ENCODE assay signal across 26 cellular contexts in genomic region chr6:139713911-139714527, GRCh38.
DNase-seq lines count a peak whose midpoint lies in the region; ATAC-seq, FAIRE-seq and TF ChIP-seq lines count a peak whose summit lies in the region.
"Had no signal": no experiment of that assay in that cellular context is flagged by ENCODE, and none has a peak within 500 bp of the region (broad histone marks: within the 10 kb centered on the region; RNA-seq: fewer than 3 reads in every experiment).

No MANE protein-coding gene starts in this region.

- DNase-seq in EL (peak; percentile 23), PC-3 (peak; percentile 48), bronchial epithelial cell (ENCODE audit: low read depth) (peak; percentile 75), neuronal stem cell (ENCODE audit: low spot score) (no peak), SHP77 treated with DMSO at 0.1 percent for 48 hours (lab: John Stamatoyannopoulos, UW) (no peak), cerebellum (ENCODE audit: low spot score) (no peak), dorsolateral prefrontal cortex (no peak)
- no peak for DNase-seq in stimulated activated CD4-positive, alpha-beta T cell treated with anti-CD3 and anti-CD28 coated beads, Interleukin-15, amount 100 ng/mL, for 24 hours
- DNase-seq: activated CD4-positive, alpha-beta T cell treated with anti-CD3 and anti-CD28 coated beads, Interleukin-2, amount 50 U/mL, for 4 hours; activated naive CD4-positive, alpha-beta T cell treated with Interleukin-2 at 50 U/mL for 16 hours; activated T-cell treated with anti-CD3 and anti-CD28 coated beads for 4 hours; body of pancreas; CD4-positive, CD25-positive, alpha-beta regulatory T cell; colonic mucosa; DMS79 treated with DMSO at 0.1 percent for 48 hours; left cardiac atrium; midbrain; NCI-H146; nephron progenitor cell; psoas muscle; spleen; stimulated activated CD8-positive, alpha-beta memory T cell treated with anti-CD3 and anti-CD28 coated beads, Interleukin-4, amount 100 ng/mL, for 48 hours; substantia nigra; T-helper 2 cell; uterus had no signal

- no peak overlapping the region for H4K8ac ChIP-seq in neuronal stem cell (ENCODE audit: low read depth, low read length)

- no peak overlapping the region for H2AK5ac ChIP-seq in neuronal stem cell (ENCODE audit: low read depth, low read length)

- ATAC-seq in PC-3 = no peak
- ATAC-seq: body of pancreas, left cardiac atrium, psoas muscle had no signal

- no peak overlapping the region for H3K14ac ChIP-seq in neuronal stem cell (ENCODE audit: low read length)

- no peak overlapping the region for H3K4ac ChIP-seq in neuronal stem cell (ENCODE audit: low read length)

- TF ChIP-seq CTCF in PC-3 (conservative IDR thresholded peaks at IDR 0.05; ENCODE audit: low read depth, low read length) (no peak), bronchial epithelial cell (IDR thresholded peaks at IDR 0.05; ENCODE audit: insufficient read depth, low read length, severe bottlenecking) (no peak), dorsolateral prefrontal cortex (IDR thresholded peaks at IDR 0.05 in 54 of 56, conservative IDR thresholded peaks at IDR 0.05 in 2 of 56; ENCODE audit: low read depth in 1 of 56, partially characterized antibody in 56 of 56) (no peak)

- no peaks in the 10 kb centered on the region for H4K20me1 ChIP-seq in PC-3 (ENCODE audit: low read length)

- H3K9ac ChIP-seq in PC-3 (ENCODE audit: low read length) (no peak overlapping the region), neuronal stem cell (ENCODE audit: low read depth, low read length, poor library complexity) (no peak overlapping the region)

- no peaks in the 10 kb centered on the region for H3K79me2 ChIP-seq in PC-3 (ENCODE audit: low read length)

- H4K91ac ChIP-seq in neuronal stem cell (ENCODE audit: low read depth, low read length, poor library complexity) = no peak overlapping the region

- peaks cover 16% of the 10 kb centered on the region; the same call in 1 of the 2 replicates for H3K4me1 ChIP-seq in PC-3 (ENCODE audit: insufficient read depth, low read length)
- peaks cover under 1 to 4% of the 10 kb centered on the region in 2 donors for H3K4me1 ChIP-seq in neuronal stem cell (ENCODE audit: control insufficient read depth in 2 of 2, insufficient read depth in 1 of 2, low read depth in 1 of 2, low read length in 2 of 2)
- H3K4me1 ChIP-seq: colonic mucosa, psoas muscle, spleen, uterus had no signal

- H3K27me3 ChIP-seq in PC-3 (ENCODE audit: low read length) = no peaks in the 10 kb centered on the region
- H3K27me3 ChIP-seq in bronchial epithelial cell (ENCODE audit: control insufficient read depth, insufficient read depth, low read length) = no peaks in the 10 kb centered on the region
- no peaks in the 10 kb centered on the region for H3K27me3 ChIP-seq in neuronal stem cell (ENCODE audit: control insufficient read depth in 3 of 3, insufficient read depth in 3 of 3, low read depth in 1 of 3, low read length in 3 of 3)
- H3K27me3 ChIP-seq in dorsolateral prefrontal cortex = peaks cover 0 to 2% (median 0%) of the 10 kb centered on the region in 45 donors
- H3K27me3 ChIP-seq: body of pancreas, colonic mucosa, uterus had no signal

- no TSS peak for BruUV-seq in PC-3 (replicated peaks; lab: Mats Ljungman, UMichigan)

- no peaks in the 10 kb centered on the region for H3K36me3 ChIP-seq in PC-3 (ENCODE audit: low read depth, low read length)
- H3K36me3 ChIP-seq in bronchial epithelial cell (ENCODE audit: control insufficient read depth, insufficient read depth, low read length) = no peaks in the 10 kb centered on the region
- no peaks in the 10 kb centered on the region for H3K36me3 ChIP-seq in neuronal stem cell (replicated peaks in 1 of 2; ENCODE audit: control insufficient read depth in 2 of 2, insufficient read depth in 2 of 2, low read length in 2 of 2)
- H3K36me3 ChIP-seq: colonic mucosa, spleen, uterus had no signal

- H2BK5ac ChIP-seq in neuronal stem cell (ENCODE audit: low read length) = no peak overlapping the region

- WGBS in neuronal stem cell (ENCODE audit: extremely low coverage in 2 of 2, insufficient read length in 2 of 2, insufficient replicate concordance in 1 of 2), 2 donors = no CpG with 5 or more reads among the region's 5 CpGs

- no peak overlapping the region for H2AFZ ChIP-seq in PC-3 (ENCODE audit: low read length)
- peak overlapping the region; percentile 0 for H2AFZ ChIP-seq in neuronal stem cell (ENCODE audit: low read length)

- no peaks in the 10 kb centered on the region for H3K9me3 ChIP-seq in PC-3 (ENCODE audit: low read length)
- no peaks in the 10 kb centered on the region for H3K9me3 ChIP-seq in neuronal stem cell (replicated peaks in 1 of 2; ENCODE audit: control insufficient read depth in 2 of 2, insufficient read depth in 1 of 2, low read depth in 1 of 2, low read length in 2 of 2)
- H3K9me3 ChIP-seq: body of pancreas, colonic mucosa, psoas muscle, spleen, uterus had no signal

- H2BK15ac ChIP-seq in neuronal stem cell (ENCODE audit: low read length) = no peak overlapping the region

- no peaks in the 10 kb centered on the region for H3K79me1 ChIP-seq in neuronal stem cell (ENCODE audit: low read depth, low read length)

- no peak overlapping the region for H3K4me2 ChIP-seq in PC-3 (ENCODE audit: low read length)
- H3K4me2 ChIP-seq in neuronal stem cell (ENCODE audit: insufficient read depth, low read length, poor library complexity, severe bottlenecking) = no peak overlapping the region

- H2BK12ac ChIP-seq in neuronal stem cell (ENCODE audit: low read length) = no peak overlapping the region

- no peak overlapping the region for H3K27ac ChIP-seq in PC-3 (ENCODE audit: low read length)
- no peak overlapping the region for H3K27ac ChIP-seq in neuronal stem cell (replicated peaks; ENCODE audit: low read length)
- no peak overlapping the region for H3K27ac ChIP-seq in dorsolateral prefrontal cortex
- H3K27ac ChIP-seq: body of pancreas, colonic mucosa, psoas muscle, spleen, uterus had no signal

- intact Hi-C loops in PC-3 (cut with micrococcal nuclease) (no loop called here), dorsolateral prefrontal cortex (cut with DNase I) (no loop called here)

- no peak for FAIRE-seq in bronchial epithelial cell (lab: Jason Lieb, UNC)
- FAIRE-seq: frontal cortex had no signal

- H3K4me3 ChIP-seq in PC-3 (ENCODE audit: low read length) (no peak overlapping the region), bronchial epithelial cell (ENCODE audit: low read depth, low read length) (no peak overlapping the region), neuronal stem cell (ENCODE audit: low read length in 2 of 2) (no peak overlapping the region), dorsolateral prefrontal cortex (no peak overlapping the region)
- H3K4me3 ChIP-seq: body of pancreas, colonic mucosa, psoas muscle, spleen, uterus had no signal

- no peak overlapping the region for H2BK120ac ChIP-seq in neuronal stem cell (ENCODE audit: low read depth, low read length)

- CTCF ChIA-PET in PC-3 (lab: Charles Lee) = no interaction called here

- H3K23ac ChIP-seq in neuronal stem cell (ENCODE audit: low read depth, low read length, poor library complexity) = no peak overlapping the region

- POLR2A ChIA-PET in PC-3 (lab: Charles Lee; ENCODE audit: unreplicated experiment) = no interaction called here

- no peak overlapping the region for H3K18ac ChIP-seq in neuronal stem cell (ENCODE audit: low read length)

- H3F3A ChIP-seq in PC-3 (ENCODE audit: low read length, unreplicated experiment) = no peaks in the 10 kb centered on the region

- no peaks in the 10 kb centered on the region for H3K9me2 ChIP-seq in PC-3 (replicated peaks; ENCODE audit: low read length)

Comparison
In these comparisons a context has a peak if more than half of its experiments do, and no peak if none do; other contexts are left out.
1. DNase-seq: peak in EL (single experiment), PC-3 (single experiment) and bronchial epithelial cell (single experiment); none in neuronal stem cell (single experiment), stimulated activated CD4-positive, alpha-beta T cell treated with anti-CD3 and anti-CD28 coated beads, Interleukin-15, amount 100 ng/mL, for 24 hours (single experiment), SHP77 treated with DMSO at 0.1 percent for 48 hours (single experiment), cerebellum (single experiment) and dorsolateral prefrontal cortex (0 of 10).